ENCODE assay signal across 10 cellular contexts in the genomic region with DNA sequence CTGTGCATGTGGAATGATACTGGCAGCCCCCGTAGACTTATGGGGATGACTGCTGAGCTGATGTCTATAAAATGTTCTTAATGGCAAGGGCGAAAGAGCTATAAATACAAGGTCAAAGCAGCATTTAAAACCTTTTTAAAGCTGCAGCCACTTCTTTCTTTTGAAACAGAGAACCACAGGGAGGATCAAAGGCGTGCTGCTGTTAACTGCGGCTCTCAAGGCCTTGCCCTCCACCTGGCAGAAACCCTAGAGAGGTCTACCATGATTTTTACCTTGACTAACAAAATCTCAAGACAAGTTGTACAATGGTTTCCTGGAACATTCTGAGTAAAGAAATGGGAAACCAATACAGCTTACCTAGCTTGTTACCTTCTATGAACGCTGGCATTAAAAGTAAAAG.
DNase-seq lines count a peak whose midpoint lies in the region; ATAC-seq and TF ChIP-seq lines count a peak whose summit lies in the region.
"Had no signal": no experiment of that assay in that cellular context is flagged by ENCODE, and none has a peak within 500 bp of the region (broad histone marks: within the 10 kb centered on the region; RNA-seq: fewer than 3 reads in every experiment).

No MANE protein-coding gene starts in this region.

- H3K27ac Mint-ChIP-seq in endothelial cell (ENCODE audit: unreplicated experiment), result no peak overlapping the region

- peaks cover 99% of the 10 kb centered on the region for H3K4me1 ChIP-seq in left ventricle myocardium inferior
- H3K4me1 ChIP-seq in osteoblast (ENCODE audit: insufficient read depth, low read length), result peaks cover 60% of the 10 kb centered on the region
- H3K4me1 ChIP-seq: BE2C had no signal

- H3K4me2 ChIP-seq in osteoblast (ENCODE audit: insufficient read depth, low read length), result peak overlapping the region; percentile 65
- H3K4me2 ChIP-seq: PC-9 had no signal

- H3K9me3 Mint-ChIP-seq in endothelial cell (ENCODE audit: unreplicated experiment), result no peaks in the 10 kb centered on the region

- intact Hi-C loops in left ventricle myocardium inferior (cut with micrococcal nuclease) (no loop called here), cardiac septum (cut with DNase I) (loop anchor here (5.0 kb wide), 2 partner anchors 35 to 295 kb away; no protein-coding TSS in a partner anchor)

- no peak for DNase-seq in left ventricle myocardium inferior
- DNase-seq in cardiac septum (ENCODE audit: low spot score), result no peak
- DNase-seq in endothelial cell (ENCODE audit: low spot score), result no peak
- DNase-seq in osteoblast (ENCODE audit: insufficient read length, low spot score, missing footprints), result no peak
- no peak for DNase-seq in substantia nigra (lab: John Stamatoyannopoulos, UW)
- DNase-seq in NCI-H510A (lab: John Stamatoyannopoulos, UW), result no peak
- DNase-seq: BE2C, PC-9 had no signal

- H3K4me3 ChIP-seq in left ventricle myocardium inferior (peak overlapping the region; percentile 38), osteoblast (ENCODE audit: insufficient read depth, low read length) (peak overlapping the region; percentile 2)
- H3K4me3 ChIP-seq: PC-9 had no signal

- H3K36me3 Mint-ChIP-seq in endothelial cell (ENCODE audit: low read depth, unreplicated experiment), result peaks cover 29% of the 10 kb centered on the region

- H3K27ac ChIP-seq in left ventricle myocardium inferior (replicated peaks) (peak overlapping the region; percentile 98), osteoblast (ENCODE audit: low read depth, low read length) (peak overlapping the region; percentile 98), substantia nigra (ENCODE audit: low read depth, low read length, poor library complexity, severe bottlenecking) (no peak overlapping the region)
- H3K27ac ChIP-seq: PC-9 had no signal

- no peak for TF ChIP-seq CTCF in left ventricle myocardium inferior (IDR thresholded peaks at IDR 0.05; ENCODE audit: borderline replicate concordance)
- TF ChIP-seq CTCF in endothelial cell (IDR thresholded peaks at IDR 0.05; ENCODE audit: unreplicated experiment), result no peak
- no peak for TF ChIP-seq CTCF in osteoblast (IDR thresholded peaks at IDR 0.05; ENCODE audit: extremely low read depth, low read depth, low read length)

- H3K4me1 Mint-ChIP-seq in endothelial cell (ENCODE audit: unreplicated experiment), result peaks cover 35% of the 10 kb centered on the region

- H3K79me2 ChIP-seq in osteoblast (ENCODE audit: insufficient read depth, low read length), result peaks cover 81% of the 10 kb centered on the region

- H3K9me3 ChIP-seq in left ventricle myocardium inferior (replicated peaks) (no peaks in the 10 kb centered on the region), osteoblast (ENCODE audit: low read depth, low read length) (no peaks in the 10 kb centered on the region)
- H3K9me3 ChIP-seq: BE2C had no signal

- peaks cover 25% of the 10 kb centered on the region for H3K36me3 ChIP-seq in left ventricle myocardium inferior
- H3K36me3 ChIP-seq in osteoblast (ENCODE audit: insufficient read depth, low read length), result peaks cover 18% of the 10 kb centered on the region
- H3K36me3 ChIP-seq: BE2C had no signal

- ATAC-seq in GM19035 (IDR thresholded peaks at IDR 0.05; ENCODE audit: unreplicated experiment), result no peak
- ATAC-seq in GM21528 (IDR thresholded peaks at IDR 0.05; ENCODE audit: low FRiP score, unreplicated experiment), result no peak

- no peaks in the 10 kb centered on the region for H4K20me1 ChIP-seq in osteoblast (ENCODE audit: insufficient read depth, low read length)

- no peak overlapping the region for H2AFZ ChIP-seq in osteoblast (ENCODE audit: low read length)
- H2AFZ ChIP-seq: PC-9 had no signal

- peaks cover 11% of the 10 kb centered on the region for H3K27me3 Mint-ChIP-seq in endothelial cell (ENCODE audit: unreplicated experiment)

- H3K27me3 ChIP-seq in left ventricle myocardium inferior (ENCODE audit: low read depth) (no peaks in the 10 kb centered on the region), osteoblast (ENCODE audit: insufficient read depth, low read length) (no peaks in the 10 kb centered on the region)
- H3K27me3 ChIP-seq: BE2C had no signal

- H3K4me3 Mint-ChIP-seq in endothelial cell (ENCODE audit: unreplicated experiment), result peak overlapping the region; percentile 59
